Comparison of ENCODE assay signal across 22 cellular contexts in the genomic region with DNA sequence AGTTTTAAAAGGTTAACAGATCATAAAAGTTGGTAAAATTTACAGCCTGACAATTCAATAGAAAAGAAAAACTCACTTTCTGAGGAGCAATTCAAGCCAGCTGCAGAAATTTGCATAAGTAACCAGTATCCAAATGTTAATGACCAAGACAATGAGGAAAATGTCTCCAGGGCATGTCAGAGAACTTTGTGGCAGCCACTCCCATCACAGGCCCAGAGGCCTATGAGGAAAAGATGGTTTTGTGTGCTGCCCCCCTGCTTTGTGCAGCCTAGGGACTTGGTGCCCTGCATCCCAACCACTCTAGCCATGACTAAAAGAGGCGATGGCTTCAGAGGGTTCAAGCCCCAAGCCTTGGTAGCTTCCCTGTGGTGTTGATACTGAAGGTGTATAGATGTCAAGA.
"Had no signal": no experiment of that assay in that cellular context is flagged by ENCODE, and none has a peak within 500 bp of the region (broad histone marks: within the 10 kb centered on the region; RNA-seq: fewer than 3 reads in every experiment).

No MANE protein-coding gene starts in this region.

- H3K27me3 ChIP-seq: MG63, Peyer's patch, SJCRH30 had no signal

- H3K9me3 ChIP-seq: MG63, Peyer's patch, SJCRH30 had no signal

- ATAC-seq: HepG2, PC-3, Right ventricle myocardium inferior, SK-N-SH treated with all-trans-retinoic acid at 6 μM for 48 hours had no signal

- H3K4me3 ChIP-seq: MG63, Peyer's patch, SJCRH30 had no signal

- H3K4me1 ChIP-seq: Peyer's patch, SJCRH30 had no signal

- DNase-seq: IMR-90, Karpas-422, KG1, MG63, NCI-H1092 treated with DMSO at 0.1 percent for 48 hours, NCI-H1436, NCI-H187, NCI-H2029 treated with DMSO at 0.1 percent for 48 hours, NCI-H2171 treated with DMSO at 0.1 percent for 48 hours, NCI-H345, NCI-H446 treated with DMSO at 0.1 percent for 48 hours, NCI-H510A treated with DMSO at 0.1 percent for 48 hours, NCI-H526, NCI-H748 treated with DMSO at 0.1 percent for 48 hours, PC-3, Peyer's patch, SHP77 treated with DMSO at 0.1 percent for 48 hours, SJCRH30, T-helper 1 cell had no signal

- H3K36me3 ChIP-seq: MG63, Peyer's patch, SJCRH30 had no signal
